2 cellular contexts compared by ENCODE assay signal in the genomic region with DNA sequence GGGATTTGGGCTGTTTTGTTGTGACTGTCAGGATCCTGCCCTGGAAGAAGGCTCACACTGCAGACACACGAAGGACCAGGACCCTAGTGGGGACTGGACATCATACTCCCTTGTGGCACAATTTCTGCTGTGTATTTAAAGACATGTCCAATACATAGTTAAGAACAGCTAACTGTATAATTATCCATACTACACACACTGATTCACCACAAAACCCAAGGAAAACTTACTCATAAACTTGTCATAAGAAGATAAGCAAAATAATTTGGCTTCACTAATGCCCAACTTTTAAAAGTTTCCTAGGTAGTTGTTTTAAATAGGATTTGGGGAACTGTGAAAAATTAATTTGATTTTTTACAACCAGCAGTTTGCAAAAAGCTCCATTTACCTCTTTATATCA.
TF ChIP-seq lines count a peak whose summit lies in the region.

No MANE protein-coding gene starts in this region.

TF ChIP-seq in HEK293, 187 proteins besides CTCF, POLR2A, EP300 and RAD21:
- TF ChIP-seq KLF9 (tag by site-specific recombination; IDR thresholded peaks at IDR 0.05; ENCODE audit: low read depth) (no peak), ZBTB20 (tag by site-specific recombination; IDR thresholded peaks at IDR 0.05) (peak; percentile 6; the same call in 1 of the 2 replicates)

TF ChIP-seq in HepG2, 621 proteins besides CTCF, POLR2A, EP300 and RAD21:
- TF ChIP-seq ZNF484 (CRISPR knock-in tag; IDR thresholded peaks at IDR 0.05; ENCODE audit: borderline replicate concordance, low read depth) = no peak
- TF ChIP-seq LCORL (IDR thresholded peaks at IDR 0.05) = no peak
- TF ChIP-seq LCORL (CRISPR knock-in tag; IDR thresholded peaks at IDR 0.05) = 0 out of 2 replicates have a peak, but pooled peaks have one; percentile 2
- TF ChIP-seq SAP130 (CRISPR knock-in tag; IDR thresholded peaks at IDR 0.05; ENCODE audit: low read depth) = no peak
- TF ChIP-seq ZNF354B (CRISPR knock-in tag; IDR thresholded peaks at IDR 0.05) = 0 out of 2 replicates have a peak, but pooled peaks have one; percentile 2
- TF ChIP-seq, protein P1, sequence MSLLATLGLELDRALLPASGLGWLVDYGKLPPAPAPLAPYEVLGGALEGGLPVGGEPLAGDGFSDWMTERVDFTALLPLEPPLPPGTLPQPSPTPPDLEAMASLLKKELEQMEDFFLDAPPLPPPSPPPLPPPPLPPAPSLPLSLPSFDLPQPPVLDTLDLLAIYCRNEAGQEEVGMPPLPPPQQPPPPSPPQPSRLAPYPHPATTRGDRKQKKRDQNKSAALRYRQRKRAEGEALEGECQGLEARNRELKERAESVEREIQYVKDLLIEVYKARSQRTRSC (CRISPR knock-in tag; IDR thresholded peaks at IDR 0.05; ENCODE audit: low read depth) = no peak
